ENCODE assay signal across 8 cellular contexts in the genomic region with DNA sequence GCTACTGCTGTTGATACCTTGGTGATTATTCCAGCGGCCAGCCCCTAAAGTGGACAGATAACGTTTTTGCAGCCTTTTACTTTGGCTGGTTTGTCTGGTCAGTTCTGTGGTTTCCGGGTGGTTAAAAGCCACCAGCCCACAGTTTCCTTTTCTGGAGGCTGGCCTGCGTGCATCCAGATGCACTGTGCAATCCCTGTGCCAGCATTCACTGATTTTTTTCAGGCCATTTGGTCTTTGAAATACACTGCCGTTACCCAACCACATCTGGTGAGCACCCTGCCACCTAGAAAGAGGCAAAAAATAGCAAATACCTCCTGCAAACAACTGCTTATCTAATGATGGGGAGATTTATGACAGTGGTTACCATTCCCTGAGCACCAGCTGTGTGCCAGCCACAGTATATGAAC. TPM values are rescaled to one million over a fixed set of nuclear protein-coding genes. Genes with fewer than 3 reads are reported as not detected.
DNase-seq lines count a peak whose midpoint lies in the region; ATAC-seq and TF ChIP-seq lines count a peak whose summit lies in the region.

No MANE protein-coding gene starts in this region.

- POLR2A ChIA-PET in PC-9 (lab: Charles Lee; ENCODE audit: unreplicated experiment): no interaction called here

- H3K27me3 ChIP-seq in PC-9 (ENCODE audit: insufficient read depth, low read depth): 0 out of 2 replicates have a peak, but pooled peaks cover 4% of the 10 kb centered on the region
- H3K27me3 ChIP-seq in lung (ENCODE audit: control insufficient read depth, insufficient read depth): no peaks in the 10 kb centered on the region
- H3K27me3 ChIP-seq in tibial nerve: no peaks in the 10 kb centered on the region

- H2AFZ ChIP-seq in PC-9: peak overlapping the region; percentile 89

- H3K27ac ChIP-seq in PC-9: no peak overlapping the region
- H3K27ac ChIP-seq in lung (ENCODE audit: low read depth in 1 of 2, low read length in 1 of 2): peak overlapping the region; percentile 90 to 91
- H3K27ac ChIP-seq in tibial nerve: peak overlapping the region; percentile 72 to 91 (median 84)

- H4K20me1 ChIP-seq in PC-9 (ENCODE audit: insufficient read depth): no peaks in the 10 kb centered on the region

- BruUV-seq in PC-9 (replicated peaks; lab: Mats Ljungman, UMichigan): no TSS peak

- H3K4me2 ChIP-seq in PC-9: peak overlapping the region; percentile 88

- peak; percentile 11 for ATAC-seq in HG02885 (IDR thresholded peaks at IDR 0.05; ENCODE audit: poor library complexity, unreplicated experiment)
- no peak for ATAC-seq in lung (ENCODE audit: insufficient read depth, low FRiP score)

- no peaks in the 10 kb centered on the region for H3K9me2 ChIP-seq in PC-9 (ENCODE audit: insufficient read depth)

- no peak for TF ChIP-seq CTCF in PC-9 (conservative IDR thresholded peaks at IDR 0.05)
- no peak for TF ChIP-seq CTCF in lung (IDR thresholded peaks at IDR 0.05; ENCODE audit: control extremely low read depth, extremely low read depth)
- no peak for TF ChIP-seq CTCF in tibial nerve (IDR thresholded peaks at IDR 0.05)

- H3K9me3 ChIP-seq in PC-9 (ENCODE audit: insufficient read depth, low read depth) (no peaks in the 10 kb centered on the region), lung (ENCODE audit: control insufficient read depth in 2 of 2, insufficient read depth in 1 of 2, low read length in 1 of 2) (no peaks in the 10 kb centered on the region), tibial nerve (no peaks in the 10 kb centered on the region)

- intact Hi-C loops in PC-9 (cut with micrococcal nuclease; ENCODE audit: unreplicated experiment): no loop called here

- no peak for TF ChIP-seq EP300 in tibial nerve (IDR thresholded peaks at IDR 0.05)

- no peaks in the 10 kb centered on the region for H3K79me2 ChIP-seq in PC-9 (ENCODE audit: low read depth)

- H3K4me3 ChIP-seq in PC-9 (peak overlapping the region; percentile 60; the same call in 1 of the 2 replicates), lung (peak overlapping the region; percentile 72), tibial nerve (peak overlapping the region; percentile 56 to 87 (median 74))

- peak; percentile 3 for DNase-seq in activated effector memory CD4-positive, alpha-beta T cell treated with Interleukin-2 at 50 U/mL for 16 hours
- no peak for DNase-seq in activated effector memory CD4-positive, alpha-beta T cell treated with anti-CD3 and anti-CD28 coated beads, Interleukin-2, amount 50 U/mL, for 16 hours
- DNase-seq in PC-9: no peak
- peak; percentile 23 for DNase-seq in dedifferentiated amniotic fluid mesenchymal stem cell (ENCODE audit: extremely low spot score)
- DNase-seq in lung (ENCODE audit: low spot score): no peak
- peak in 1 of 2 donors; percentile 9 for DNase-seq in tibial nerve (ENCODE audit: low spot score in 2 of 2)
- DNase-seq in stimulated activated CD4-positive, alpha-beta T cell treated with anti-CD3 and anti-CD28 coated beads, Interleukin-15, amount 100 ng/mL, for 24 hours: no peak

- TF ChIP-seq POLR2A in tibial nerve (IDR thresholded peaks at IDR 0.05): no peak

- H3K36me3 ChIP-seq in PC-9 (ENCODE audit: low read depth) (no peaks in the 10 kb centered on the region), lung (ENCODE audit: control insufficient read depth in 2 of 2, insufficient read depth in 2 of 2, low read length in 2 of 2) (peaks cover 0 to 4% of the 10 kb centered on the region in 2 donors), tibial nerve (peaks cover 0 to 26% (median 0%) of the 10 kb centered on the region in 3 donors)

- H3K4me1 ChIP-seq in PC-9 (replicated peaks; ENCODE audit: insufficient read depth): 0 out of 2 replicates have a peak, but pooled peaks cover 3% of the 10 kb centered on the region
- peaks cover 3 to 4% of the 10 kb centered on the region in 2 donors for H3K4me1 ChIP-seq in lung (ENCODE audit: control insufficient read depth in 2 of 2, insufficient read depth in 2 of 2, low read length in 2 of 2)
- H3K4me1 ChIP-seq in tibial nerve: peaks cover 0 to 13% (median 5%) of the 10 kb centered on the region in 4 donors

- WGBS in lung, 2 donors: 1% methylated on average over 5 of the region's 5 CpGs
- WGBS in tibial nerve, 2 donors: 1 to 4% methylated on average over 5 of the region's 5 CpGs

- CTCF ChIA-PET in PC-9 (lab: Charles Lee): no interaction called here

- no peaks in the 10 kb centered on the region for H3F3A ChIP-seq in PC-9 (ENCODE audit: insufficient read depth, low read depth)

RNA-seq across cellular contexts. Expression of a gene that starts 0.8 kb away (rescaled TPM):
- not detected in 2 replicates for total RNA-seq in PC-9 (2021)
- 10 to 100 TPM in 1 of 2 donors, 1 to 10 TPM in 1; 8.8 to 18.3 TPM for total RNA-seq in lung
- polyA plus RNA-seq in lung: 10 to 100 TPM in 1 of 2 donors, 1 to 10 TPM in 1; 6.8 to 11.1 TPM
- 10 to 100 TPM in 2 of 4 donors, 1 to 10 TPM in 2; 4.3 to 22.7 (median 11.6) TPM for total RNA-seq in tibial nerve

Comparison
In these comparisons a context has a peak if more than half of its experiments do, and no peak if none do; other contexts are left out.
1. DNase-seq: peak in activated effector memory CD4-positive, alpha-beta T cell treated with Interleukin-2 at 50 U/mL for 16 hours (single experiment) and dedifferentiated amniotic fluid mesenchymal stem cell (single experiment); none in activated effector memory CD4-positive, alpha-beta T cell treated with anti-CD3 and anti-CD28 coated beads, Interleukin-2, amount 50 U/mL, for 16 hours (single experiment), PC-9 (0 of 2), lung (single experiment) and stimulated activated CD4-positive, alpha-beta T cell treated with anti-CD3 and anti-CD28 coated beads, Interleukin-15, amount 100 ng/mL, for 24 hours (single experiment).
2. Peak in every context shown above with its lines, with median percentiles within 50 percentile points of each other: H3K4me3 ChIP-seq.